Comparison of ENCODE assay signal across 1 cellular context in genomic region chr14:77139022-77139421, GRCh38.
TF ChIP-seq lines count a peak whose summit lies in the region.

No MANE protein-coding gene starts in this region.

TF ChIP-seq in IMR-90, 13 proteins besides CTCF, POLR2A, EP300 and RAD21:
- TF ChIP-seq ELK1 (IDR thresholded peaks at IDR 0.05; ENCODE audit: borderline replicate concordance, low read depth, low read length) (no peak), CEBPB (IDR thresholded peaks at IDR 0.05; ENCODE audit: low read depth, low read length) (no peak), BHLHE40 (IDR thresholded peaks at IDR 0.05; ENCODE audit: low read depth, low read length) (no peak), USF2 (IDR thresholded peaks at IDR 0.05; ENCODE audit: low read depth, low read length) (no peak), SMC3 (IDR thresholded peaks at IDR 0.05; ENCODE audit: low read depth, low read length) (no peak), MAZ (IDR thresholded peaks at IDR 0.05; ENCODE audit: borderline replicate concordance, low read depth, low read length) (no peak), RCOR1 (IDR thresholded peaks at IDR 0.05; ENCODE audit: insufficient replicate concordance, low read length) (no peak), FOS (IDR thresholded peaks at IDR 0.05; ENCODE audit: low read depth, low read length) (no peak), NFE2L2 (IDR thresholded peaks at IDR 0.05; ENCODE audit: low read depth, low read length) (no peak), RFX5 (IDR thresholded peaks at IDR 0.05; ENCODE audit: low read depth, low read length) (no peak), MXI1 (IDR thresholded peaks at IDR 0.05; ENCODE audit: borderline replicate concordance, low read depth, low read length) (no peak)
